Comparison of ENCODE assay signal across 10 cellular contexts in the genomic region with DNA sequence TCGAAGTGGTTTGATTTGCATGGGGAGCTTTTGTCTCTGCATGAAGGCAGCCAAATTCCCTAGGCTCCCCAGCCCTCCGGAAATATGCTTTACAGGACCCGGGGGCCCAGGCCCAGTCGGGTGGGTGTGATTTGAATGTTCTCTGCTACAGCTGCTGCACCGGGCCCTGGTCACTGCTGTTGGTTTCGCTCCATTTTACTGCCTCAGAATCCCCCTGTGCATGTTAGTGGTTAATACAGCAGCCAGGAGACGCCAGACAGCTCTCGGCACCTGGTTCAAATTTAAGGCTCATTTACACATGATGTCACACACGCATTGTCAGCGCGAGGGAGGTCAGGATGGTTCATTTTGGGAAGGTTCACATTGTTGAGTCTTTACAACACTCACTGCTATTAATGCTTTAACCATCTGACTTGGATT.
A peak's percentile ranks its signal among the peaks of the same experiment; 100 is the strongest.
DNase-seq lines count a peak whose midpoint lies in the region; ATAC-seq and TF ChIP-seq lines count a peak whose summit lies in the region.
"Had no signal": no experiment of that assay in that cellular context is flagged by ENCODE, and none has a peak within 500 bp of the region (broad histone marks: within the 10 kb centered on the region; RNA-seq: fewer than 3 reads in every experiment).

No MANE protein-coding gene starts in this region.

- CTCF ChIA-PET in WTC11 (lab: Charles Lee), result interaction anchor here (0.7 to 1.1 kb wide), 4 partner anchors 9 to 108 kb away, joined by 3 read pairs; no protein-coding TSS in a partner anchor

- no peak overlapping the region for H3K4me3 Mint-ChIP-seq in WTC11

- POLR2A ChIA-PET in WTC11 (lab: Charles Lee), result no interaction called here

- H3K27ac Mint-ChIP-seq in WTC11, result peak overlapping the region; percentile 42; the same call in 1 of the 2 replicates

- no peak for TF ChIP-seq CTCF in WTC11 (IDR thresholded peaks at IDR 0.05)

- peak; percentile 64 for ATAC-seq in GM19328 (IDR thresholded peaks at IDR 0.05; ENCODE audit: unreplicated experiment)
- ATAC-seq in HG03039 (IDR thresholded peaks at IDR 0.05; ENCODE audit: unreplicated experiment), result peak; percentile 90
- ATAC-seq in WTC11, result peak; percentile 76

- no peaks in the 10 kb centered on the region for H3K27me3 Mint-ChIP-seq in WTC11 (ENCODE audit: low read depth)

- peaks cover 17% of the 10 kb centered on the region for H3K4me1 Mint-ChIP-seq in WTC11

- peaks cover 7% of the 10 kb centered on the region for H3K9me3 Mint-ChIP-seq in WTC11

- DNase-seq in WTC11 (ENCODE audit: low spot score), result no peak
- DNase-seq in stromal cell of bone marrow (ENCODE audit: low read depth), result peak; percentile 76
- DNase-seq in iPS-NIHi11 (ENCODE audit: low spot score), result no peak
- no peak for DNase-seq in NCI-H524 treated with DMSO at 0.1 percent for 48 hours (lab: John Stamatoyannopoulos, UW)
- DNase-seq in DMS53 (lab: John Stamatoyannopoulos, UW), result no peak
- DNase-seq: NCI-H1930, sigmoid colon, tibial artery had no signal

- H3K36me3 Mint-ChIP-seq in WTC11, result no peaks in the 10 kb centered on the region; the same call in 1 of the 2 replicates

TF ChIP-seq in WTC11, 78 proteins besides CTCF, POLR2A, EP300 and RAD21:
- no peak for TF ChIP-seq OVOL2 (CRISPR knock-in tag; IDR thresholded peaks at IDR 0.05; ENCODE audit: borderline replicate concordance)
